In the genomic region with DNA sequence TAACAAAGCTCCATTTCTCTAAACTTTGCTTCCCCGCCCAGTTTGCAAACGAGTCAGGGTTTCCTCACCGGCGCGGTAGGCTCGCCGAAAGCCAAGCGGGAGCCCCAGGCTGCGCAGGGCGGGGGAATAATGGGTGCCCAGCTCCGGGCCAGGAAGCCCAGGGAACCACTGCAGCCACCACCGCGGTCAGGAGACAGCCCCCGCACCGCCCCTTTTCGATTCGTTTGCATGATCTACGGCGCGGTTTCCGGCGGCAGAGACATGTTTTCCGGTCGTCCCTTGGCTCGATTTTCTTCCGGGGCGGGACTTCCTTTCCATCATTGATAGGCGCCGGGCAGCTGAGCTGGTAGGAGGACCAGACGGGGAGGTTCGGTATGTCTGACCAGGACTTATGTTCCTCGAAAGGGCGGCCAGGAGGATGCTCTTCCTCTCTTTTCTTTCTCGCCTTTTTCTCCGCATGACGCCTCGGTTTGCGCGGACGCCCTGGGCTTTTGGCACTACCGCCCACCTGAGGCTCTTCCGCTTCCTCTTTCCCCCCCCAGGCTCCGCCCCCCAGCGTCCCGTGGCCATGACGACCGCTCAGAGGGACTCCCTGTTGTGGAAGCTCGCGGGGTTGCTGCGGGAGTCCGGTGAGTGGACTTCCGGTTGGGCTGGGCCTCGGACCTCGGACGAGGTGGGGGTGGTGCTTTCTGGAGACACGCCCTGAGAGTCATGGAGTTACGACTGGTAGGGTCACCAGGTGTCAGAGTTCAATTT, we compare ENCODE assay signal across 1 cellular context.
TF ChIP-seq lines count a peak whose summit lies in the region.

A gene with protein sequence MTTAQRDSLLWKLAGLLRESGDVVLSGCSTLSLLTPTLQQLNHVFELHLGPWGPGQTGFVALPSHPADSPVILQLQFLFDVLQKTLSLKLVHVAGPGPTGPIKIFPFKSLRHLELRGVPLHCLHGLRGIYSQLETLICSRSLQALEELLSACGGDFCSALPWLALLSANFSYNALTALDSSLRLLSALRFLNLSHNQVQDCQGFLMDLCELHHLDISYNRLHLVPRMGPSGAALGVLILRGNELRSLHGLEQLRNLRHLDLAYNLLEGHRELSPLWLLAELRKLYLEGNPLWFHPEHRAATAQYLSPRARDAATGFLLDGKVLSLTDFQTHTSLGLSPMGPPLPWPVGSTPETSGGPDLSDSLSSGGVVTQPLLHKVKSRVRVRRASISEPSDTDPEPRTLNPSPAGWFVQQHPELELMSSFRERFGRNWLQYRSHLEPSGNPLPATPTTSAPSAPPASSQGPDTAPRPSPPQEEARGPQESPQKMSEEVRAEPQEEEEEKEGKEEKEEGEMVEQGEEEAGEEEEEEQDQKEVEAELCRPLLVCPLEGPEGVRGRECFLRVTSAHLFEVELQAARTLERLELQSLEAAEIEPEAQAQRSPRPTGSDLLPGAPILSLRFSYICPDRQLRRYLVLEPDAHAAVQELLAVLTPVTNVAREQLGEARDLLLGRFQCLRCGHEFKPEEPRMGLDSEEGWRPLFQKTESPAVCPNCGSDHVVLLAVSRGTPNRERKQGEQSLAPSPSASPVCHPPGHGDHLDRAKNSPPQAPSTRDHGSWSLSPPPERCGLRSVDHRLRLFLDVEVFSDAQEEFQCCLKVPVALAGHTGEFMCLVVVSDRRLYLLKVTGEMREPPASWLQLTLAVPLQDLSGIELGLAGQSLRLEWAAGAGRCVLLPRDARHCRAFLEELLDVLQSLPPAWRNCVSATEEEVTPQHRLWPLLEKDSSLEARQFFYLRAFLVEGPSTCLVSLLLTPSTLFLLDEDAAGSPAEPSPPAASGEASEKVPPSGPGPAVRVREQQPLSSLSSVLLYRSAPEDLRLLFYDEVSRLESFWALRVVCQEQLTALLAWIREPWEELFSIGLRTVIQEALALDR (plus strand): TSS at position 306 of the 756 bp plus-strand sequence. CDS start 263 bp downstream, at position 569.

TF ChIP-seq in WTC11, 78 proteins besides CTCF, POLR2A, EP300 and RAD21 (continued from another document):
- TF ChIP-seq ETV6 (CRISPR knock-in tag; IDR thresholded peaks at IDR 0.05) (0 out of 2 replicates have a peak, but pooled peaks have one; percentile 52), AFF4 (CRISPR knock-in tag; IDR thresholded peaks at IDR 0.05; ENCODE audit: borderline replicate concordance) (no peak)
